23 cellular contexts compared by ENCODE assay signal in the genomic region with DNA sequence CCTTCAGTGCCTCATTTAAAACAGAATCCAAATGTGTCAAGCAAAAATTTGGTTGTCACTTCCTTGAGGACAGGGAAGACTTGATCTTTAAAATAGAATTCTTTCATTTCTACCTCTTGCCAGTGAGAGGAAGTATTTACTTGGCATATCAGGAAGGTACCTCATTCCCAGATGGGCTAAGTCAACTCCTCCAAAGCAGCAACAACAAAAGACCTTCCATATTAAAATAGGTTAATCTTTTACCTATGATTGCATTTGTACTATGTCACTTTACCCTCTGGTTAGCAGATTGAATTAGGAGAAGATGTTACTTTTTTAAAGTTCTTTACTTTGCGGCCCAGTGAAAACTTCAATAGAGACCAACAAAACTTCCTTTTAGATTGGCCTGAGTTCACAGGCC.
"Had no signal": no experiment of that assay in that cellular context is flagged by ENCODE, and none has a peak within 500 bp of the region (broad histone marks: within the 10 kb centered on the region; RNA-seq: fewer than 3 reads in every experiment).

No MANE protein-coding gene starts in this region.

- H3K4me3 ChIP-seq: SJSA1, SK-N-MC had no signal

- DNase-seq: IMR-90, Karpas-422, KG1, MM.1S, NCI-H1092 treated with DMSO at 0.1 percent for 48 hours, NCI-H1436, NCI-H187, NCI-H2029, NCI-H2081 treated with DMSO at 0.1 percent for 48 hours, NCI-H2171, NCI-H226, NCI-H446, NCI-H510A, NCI-H524 treated with DMSO at 0.1 percent for 48 hours, NCI-H69, NCI-H774, Right ventricle myocardium superior, RPMI8226, SIG-M5 had no signal

- H3K27me3 ChIP-seq: SJSA1 had no signal

- H3K36me3 ChIP-seq: SJSA1 had no signal

- FAIRE-seq: HepG2, RCC 7860 had no signal

- ATAC-seq: HepG2 had no signal

- H3K4me1 ChIP-seq: SJSA1 had no signal

- H3K9me3 ChIP-seq: SJSA1 had no signal

- H3K27ac ChIP-seq: SJSA1, SK-N-MC had no signal
